Comparison of ENCODE assay signal across 10 cellular contexts in the genomic region with DNA sequence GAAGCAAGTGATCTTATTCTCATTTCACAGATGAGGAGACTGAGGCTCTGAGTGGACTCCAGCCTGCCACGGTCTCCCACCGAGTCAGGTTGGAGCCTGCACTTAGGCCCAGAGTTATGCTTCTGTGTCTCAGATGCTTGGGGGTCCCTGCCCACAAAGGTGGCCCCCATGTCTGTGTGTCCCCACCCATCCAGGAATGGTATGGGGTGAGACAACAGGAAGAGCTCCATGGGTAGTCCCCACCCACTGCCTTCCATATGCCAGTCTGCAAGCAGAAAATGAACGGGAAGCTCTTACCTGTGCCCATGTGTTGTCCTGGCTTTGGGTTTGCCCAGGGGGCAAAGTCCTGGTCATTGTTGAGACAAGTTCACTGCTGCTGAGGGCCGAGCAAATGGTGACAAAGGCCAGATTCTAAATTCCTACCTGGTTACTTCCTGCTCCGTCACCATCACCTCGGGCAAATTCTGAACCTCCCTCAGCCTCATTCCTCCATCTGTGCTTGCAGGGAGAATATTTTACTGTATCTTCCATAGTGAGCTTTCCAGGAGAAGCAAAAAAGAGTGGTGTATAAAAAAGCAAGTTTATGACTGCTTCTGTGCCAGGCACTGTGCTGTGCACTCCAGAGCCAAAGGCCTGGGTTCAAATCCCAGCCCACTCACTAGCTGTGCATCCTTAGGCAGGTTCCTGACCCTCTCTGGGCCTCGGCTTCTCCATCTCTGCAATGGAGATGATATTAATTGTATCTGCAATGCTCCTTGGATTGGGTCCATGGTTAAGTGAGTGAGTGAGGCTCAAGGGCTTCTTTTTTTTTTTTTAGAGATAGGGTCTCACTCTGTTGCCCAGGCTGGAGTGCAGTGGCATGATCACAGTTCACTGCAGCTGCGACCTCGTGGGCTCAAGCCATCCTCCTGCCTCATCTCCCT. TPM values are rescaled to one million over a fixed set of nuclear protein-coding genes. Genes with fewer than 3 reads are reported as not detected.
DNase-seq lines count a peak whose midpoint lies in the region; ATAC-seq and TF ChIP-seq lines count a peak whose summit lies in the region.
"Had no signal": no experiment of that assay in that cellular context is flagged by ENCODE, and none has a peak within 500 bp of the region (broad histone marks: within the 10 kb centered on the region; RNA-seq: fewer than 3 reads in every experiment).

No MANE protein-coding gene starts in this region.

- H3K27ac ChIP-seq in right cardiac atrium (ENCODE audit: low read length) (peak overlapping the region; percentile 26), urinary bladder (ENCODE audit: low read depth) (peak overlapping the region; percentile 81), right atrium auricular region (no peak overlapping the region)

- H3K4me1 ChIP-seq in right cardiac atrium (ENCODE audit: control insufficient read depth, insufficient read depth, low read length) = peaks cover 19% of the 10 kb centered on the region
- H3K4me1 ChIP-seq in mucosa of descending colon (ENCODE audit: low read depth) = peaks cover 71% of the 10 kb centered on the region
- H3K4me1 ChIP-seq in urinary bladder (ENCODE audit: insufficient read depth) = no peaks in the 10 kb centered on the region
- peaks cover 0 to 59% of the 10 kb centered on the region in 2 donors for H3K4me1 ChIP-seq in right atrium auricular region

- 87% methylated on average over 9 of the region's 9 CpGs for WGBS in right cardiac atrium
- WGBS in urinary bladder = 86% methylated on average over 9 of the region's 9 CpGs

- intact Hi-C loops in right cardiac atrium (cut with DNase I) (no loop called here), Right ventricle myocardium inferior (cut with DNase I) (no loop called here), mucosa of descending colon (cut with DNase I, micrococcal nuclease) (no loop called here)

- no peak overlapping the region for H3K4me3 ChIP-seq in right cardiac atrium (ENCODE audit: low read length)
- H3K4me3 ChIP-seq in mucosa of descending colon = no peak overlapping the region
- no peak overlapping the region for H3K4me3 ChIP-seq in urinary bladder (ENCODE audit: low read depth, low read length)
- H3K4me3 ChIP-seq in right atrium auricular region = no peak overlapping the region

- DNase-seq in right cardiac atrium (no peak), Right ventricle myocardium inferior (ENCODE audit: missing footprints) (no peak), T47D (ENCODE audit: low read depth in 1 of 2, low spot score in 1 of 2) (peak; percentile 80 to 92), mucosa of descending colon (peak; percentile 77 to 85 (median 81)), activated gamma-delta T cell treated with Interleukin-2 at 50 U/mL for 16 hours (no peak), right atrium auricular region (ENCODE audit: low spot score) (no peak)
- DNase-seq: NCI-H748 treated with DMSO at 0.1 percent for 48 hours, T-helper 9 cell had no signal

- TF ChIP-seq CTCF in mucosa of descending colon (IDR thresholded peaks at IDR 0.05) = no peak
- TF ChIP-seq CTCF in right atrium auricular region (IDR thresholded peaks at IDR 0.05) = no peak

- H3K36me3 ChIP-seq in mucosa of descending colon (ENCODE audit: low read depth) = no peaks in the 10 kb centered on the region
- H3K36me3 ChIP-seq in urinary bladder (ENCODE audit: insufficient read depth) = no peaks in the 10 kb centered on the region
- no peaks in the 10 kb centered on the region for H3K36me3 ChIP-seq in right atrium auricular region

- no peak for ATAC-seq in right cardiac atrium
- no peak for ATAC-seq in Right ventricle myocardium inferior
- peak; percentile 85 for ATAC-seq in mucosa of descending colon
- ATAC-seq in HG03175 (IDR thresholded peaks at IDR 0.05; ENCODE audit: unreplicated experiment) = no peak

- no peaks in the 10 kb centered on the region for H3K9me3 ChIP-seq in right cardiac atrium (ENCODE audit: control insufficient read depth, low read length)
- no peaks in the 10 kb centered on the region for H3K9me3 ChIP-seq in mucosa of descending colon
- H3K9me3 ChIP-seq in right atrium auricular region = no peaks in the 10 kb centered on the region

- in situ Hi-C loops in T47D (cut with HindIII; ENCODE audit: low pct_unique_long_range_greater_than_20kb, low sequenced_read_pairs) = no loop called here

- no peaks in the 10 kb centered on the region for H3K27me3 ChIP-seq in right cardiac atrium (ENCODE audit: control insufficient read depth, insufficient read depth)
- no peaks in the 10 kb centered on the region for H3K27me3 ChIP-seq in right atrium auricular region

RNA-seq across cellular contexts. Expression of a gene that starts 9.3 kb away (rescaled TPM):
- 10 to 100 TPM; 19.9 to 51.0 (median 25.7) TPM for total RNA-seq in right cardiac atrium
- 12.3 TPM for polyA plus RNA-seq in right cardiac atrium
- total RNA-seq in Right ventricle myocardium inferior = 11.1 TPM
- total RNA-seq in mucosa of descending colon = 100 to 1,000 TPM; 131 to 207 (median 164) TPM
- 26.2 TPM for total RNA-seq in urinary bladder
- 75.2 TPM for polyA plus RNA-seq in urinary bladder
- 10 to 100 TPM; 11.9 to 35.5 TPM for total RNA-seq in right atrium auricular region

RNA-seq across cellular contexts. Expression of a gene that starts 54.5 kb away (rescaled TPM):
- total RNA-seq in right cardiac atrium = 10 to 100 TPM; 27.3 to 36.8 (median 29.3) TPM
- polyA plus RNA-seq in right cardiac atrium = 40.1 TPM
- 35.8 TPM for total RNA-seq in Right ventricle myocardium inferior
- 10 to 100 TPM; 39.3 to 50.1 (median 48.9) TPM for total RNA-seq in mucosa of descending colon
- 33.9 TPM for total RNA-seq in urinary bladder
- 76.3 TPM for polyA plus RNA-seq in urinary bladder
- 10 to 100 TPM; 24.0 to 35.8 TPM for total RNA-seq in right atrium auricular region

Comparison
In these comparisons a context has a peak if more than half of its experiments do, and no peak if none do; other contexts are left out.
1. H3K27ac ChIP-seq: peak in right cardiac atrium (single experiment) and urinary bladder (single experiment); none in right atrium auricular region (0 of 2).
2. DNase-seq: peak in T47D (2 of 2) and mucosa of descending colon (3 of 3); none in right cardiac atrium (0 of 3), Right ventricle myocardium inferior (single experiment), activated gamma-delta T cell treated with Interleukin-2 at 50 U/mL for 16 hours (single experiment) and right atrium auricular region (single experiment).